Comparison of ENCODE assay signal across 40 cellular contexts in genomic region chr13:93368296-93368695, GRCh38.
"Had no signal": no experiment of that assay in that cellular context is flagged by ENCODE, and none has a peak within 500 bp of the region (broad histone marks: within the 10 kb centered on the region; RNA-seq: fewer than 3 reads in every experiment).

No MANE protein-coding gene starts in this region.

- H3K27ac Mint-ChIP-seq: activated naive CD4-positive, alpha-beta T cell treated with anti-CD3 and anti-CD28 coated beads for 36 hours; activated naive CD4-positive, alpha-beta T cell treated with anti-CD3 and anti-CD28 coated beads, Interleukin-2, amount 10 ng/mL, durations not matched to agents 7 days and 5 days; activated naive CD4-positive, alpha-beta T cell treated with anti-CD3 and anti-CD28 coated beads, Interleukin-2, amount 50 U/mL, for 24 hours; activated naive CD8-positive, alpha-beta T cell; activated naive CD8-positive, alpha-beta T cell treated with anti-CD3 and anti-CD28 coated beads for 36 hours; activated naive CD8-positive, alpha-beta T cell treated with anti-CD3 and anti-CD28 coated beads, Interleukin-2, amount 10 ng/mL, durations not matched to agents 7 days and 5 days; activated naive CD8-positive, alpha-beta T cell treated with anti-CD3 and anti-CD28 coated beads, Interleukin-2, amount 50 U/mL, for 24 hours; activated T-cell treated with anti-CD3 and anti-CD28 coated beads, Interleukin-2, amount 50 U/mL, for 24 hours; activated T-cell treated with anti-CD3 and anti-CD28 coated beads, Interleukin-2, amount 50 U/mL, for 72 hours; activated T-helper 1 cell treated with anti-CD3 and anti-CD28 coated beads, Interleukin-12 subunit alpha, Interleukin-12 subunit beta, Interleukin-2, Interleukin-4 antibody, amounts not matched to agents 30 ng/mL and 10 ng/mL and 1 ng/mL, durations not matched to agents 14 hours and 24 hours and 36 hours; activated T-helper 17 cell treated with anti-CD3 and anti-CD28 coated beads, Interleukin-2, amount 50 U/mL, for 72 hours; activated T-helper 2 cell treated with anti-CD3 and anti-CD28 coated beads, Interferon-gamma antibody, Interleukin-2, Interleukin-4, amounts not matched to agents 10 μg/mL and 5 μg/mL and 100 μg/mL, durations not matched to agents 14 hours and 24 hours and 36 hours; brain had no signal

- H3K36me3 ChIP-seq: adrenal gland, ascending aorta, brain microvascular endothelial cell, breast epithelium, cardiac muscle cell had no signal

- H3K4me3 Mint-ChIP-seq: activated naive CD4-positive, alpha-beta T cell treated with anti-CD3 and anti-CD28 coated beads for 36 hours; activated naive CD4-positive, alpha-beta T cell treated with anti-CD3 and anti-CD28 coated beads, Interleukin-2, amount 10 ng/mL, durations not matched to agents 7 days and 5 days; activated naive CD4-positive, alpha-beta T cell treated with anti-CD3 and anti-CD28 coated beads, Interleukin-2, amount 50 U/mL, for 24 hours; activated naive CD8-positive, alpha-beta T cell; activated naive CD8-positive, alpha-beta T cell treated with anti-CD3 and anti-CD28 coated beads for 36 hours; activated naive CD8-positive, alpha-beta T cell treated with anti-CD3 and anti-CD28 coated beads, Interleukin-2, amount 10 ng/mL, durations not matched to agents 7 days and 5 days; activated naive CD8-positive, alpha-beta T cell treated with anti-CD3 and anti-CD28 coated beads, Interleukin-2, amount 50 U/mL, for 24 hours; activated T-cell treated with anti-CD3 and anti-CD28 coated beads, Interleukin-2, amount 50 U/mL, for 24 hours; activated T-cell treated with anti-CD3 and anti-CD28 coated beads, Interleukin-2, amount 50 U/mL, for 4 hours; activated T-cell treated with anti-CD3 and anti-CD28 coated beads, Interleukin-2, amount 50 U/mL, for 72 hours; activated T-helper 1 cell treated with anti-CD3 and anti-CD28 coated beads, Interleukin-12 subunit alpha, Interleukin-12 subunit beta, Interleukin-2, Interleukin-4 antibody, amounts not matched to agents 30 ng/mL and 10 ng/mL and 1 ng/mL, durations not matched to agents 14 hours and 24 hours and 36 hours; activated T-helper 17 cell treated with anti-CD3 and anti-CD28 coated beads, Interleukin-2, amount 50 U/mL, for 72 hours; brain; central memory CD8-positive, alpha-beta T cell had no signal

- ATAC-seq: activated naive CD4-positive, alpha-beta T cell treated with anti-CD3 and anti-CD28 coated beads, Interleukin-2, amount 50 U/mL, for 72 hours; activated naive CD8-positive, alpha-beta T cell treated with anti-CD3 and anti-CD28 coated beads, Interleukin-2, amount 50 U/mL, for 24 hours; activated T-cell treated with anti-CD3 and anti-CD28 coated beads, Interleukin-2, amount 50 U/mL, for 4 hours; activated T-cell treated with anti-CD3 and anti-CD28 coated beads, Interleukin-2, amount 50 U/mL, for 72 hours; activated T-helper 17 cell treated with anti-CD3 and anti-CD28 coated beads, Interleukin-2, amount 50 U/mL, for 72 hours; body of pancreas had no signal

- H3K9me3 Mint-ChIP-seq: activated naive CD4-positive, alpha-beta T cell treated with anti-CD3 and anti-CD28 coated beads, Interleukin-2, amount 50 U/mL, for 24 hours; activated naive CD8-positive, alpha-beta T cell treated with anti-CD3 and anti-CD28 coated beads for 36 hours; activated T-helper 1 cell treated with anti-CD3 and anti-CD28 coated beads, Interleukin-12 subunit alpha, Interleukin-12 subunit beta, Interleukin-2, Interleukin-4 antibody, amounts not matched to agents 30 ng/mL and 10 ng/mL and 1 ng/mL, durations not matched to agents 14 hours and 24 hours and 36 hours; activated T-helper 2 cell treated with anti-CD3 and anti-CD28 coated beads, Interferon-gamma antibody, Interleukin-2, Interleukin-4, amounts not matched to agents 10 μg/mL and 5 μg/mL and 100 μg/mL, durations not matched to agents 14 hours and 24 hours and 36 hours had no signal

- H3K4me1 ChIP-seq: adrenal gland, ascending aorta, body of pancreas, breast epithelium had no signal

- H3K27ac ChIP-seq: adrenal gland, ascending aorta, body of pancreas, brain microvascular endothelial cell, breast epithelium, cardiac muscle cell had no signal

- DNase-seq: activated effector memory CD4-positive, alpha-beta T cell treated with anti-CD3 and anti-CD28 coated beads, Interleukin-2, amount 50 U/mL, for 16 hours; activated effector memory CD4-positive, alpha-beta T cell treated with Interleukin-2 at 50 U/mL for 16 hours; activated gamma-delta T cell; activated gamma-delta T cell treated with Interleukin-2 at 50 U/mL for 16 hours; activated naive CD4-positive, alpha-beta T cell; activated naive CD4-positive, alpha-beta T cell treated with anti-CD3 and anti-CD28 coated beads for 36 hours; activated naive CD4-positive, alpha-beta T cell treated with anti-CD3 and anti-CD28 coated beads, Interleukin-2, amount 10 ng/mL, durations not matched to agents 7 days and 5 days; activated naive CD4-positive, alpha-beta T cell treated with anti-CD3 and anti-CD28 coated beads, Interleukin-2, amount 50 U/mL, for 16 hours; activated naive CD4-positive, alpha-beta T cell treated with Interleukin-2 at 50 U/mL for 16 hours; activated naive CD8-positive, alpha-beta T cell treated with anti-CD3 and anti-CD28 coated beads for 36 hours; activated naive CD8-positive, alpha-beta T cell treated with anti-CD3 and anti-CD28 coated beads, Interleukin-2, amount 10 ng/mL, durations not matched to agents 7 days and 5 days; activated naive CD8-positive, alpha-beta T cell treated with anti-CD3 and anti-CD28 coated beads, Interleukin-2, amount 50 U/mL, for 24 hours; activated T-cell treated with anti-CD3 and anti-CD28 coated beads, Interleukin-2, amount 50 U/mL, for 1 hour; activated T-cell treated with anti-CD3 and anti-CD28 coated beads, Interleukin-2, amount 50 U/mL, for 24 hours; activated T-cell treated with anti-CD3 and anti-CD28 coated beads, Interleukin-2, amount 50 U/mL, for 4 hours; activated T-cell treated with anti-CD3 and anti-CD28 coated beads, Interleukin-2, amount 50 U/mL, for 48 hours; activated T-cell treated with anti-CD3 and anti-CD28 coated beads, Interleukin-2, amount 50 U/mL, for 72 hours; adrenal gland; amniotic stem cell; amygdala; anterior cingulate cortex; aorta; body of pancreas; brain microvascular endothelial cell; caudate nucleus; central memory CD4-positive, alpha-beta T cell; cerebellar nuclear complex had no signal

- H3K4me1 Mint-ChIP-seq: activated naive CD4-positive, alpha-beta T cell treated with anti-CD3 and anti-CD28 coated beads, Interleukin-2, amount 10 ng/mL, durations not matched to agents 7 days and 5 days; activated naive CD4-positive, alpha-beta T cell treated with anti-CD3 and anti-CD28 coated beads, Interleukin-2, amount 50 U/mL, for 24 hours; activated naive CD8-positive, alpha-beta T cell treated with anti-CD3 and anti-CD28 coated beads for 36 hours; activated naive CD8-positive, alpha-beta T cell treated with anti-CD3 and anti-CD28 coated beads, Interleukin-2, amount 10 ng/mL, durations not matched to agents 7 days and 5 days; activated naive CD8-positive, alpha-beta T cell treated with anti-CD3 and anti-CD28 coated beads, Interleukin-2, amount 50 U/mL, for 24 hours; activated T-helper 17 cell treated with anti-CD3 and anti-CD28 coated beads, Interleukin-2, amount 50 U/mL, for 72 hours; central memory CD8-positive, alpha-beta T cell had no signal

- H3K4me3 ChIP-seq: adrenal gland, ascending aorta, body of pancreas, breast epithelium, cardiac muscle cell had no signal

- H3K9me3 ChIP-seq: adrenal gland, ascending aorta, body of pancreas, breast epithelium had no signal

- H3K36me3 Mint-ChIP-seq: activated naive CD4-positive, alpha-beta T cell treated with anti-CD3 and anti-CD28 coated beads, Interleukin-2, amount 10 ng/mL, durations not matched to agents 7 days and 5 days; activated naive CD4-positive, alpha-beta T cell treated with anti-CD3 and anti-CD28 coated beads, Interleukin-2, amount 50 U/mL, for 24 hours; activated naive CD8-positive, alpha-beta T cell; activated naive CD8-positive, alpha-beta T cell treated with anti-CD3 and anti-CD28 coated beads for 36 hours; activated naive CD8-positive, alpha-beta T cell treated with anti-CD3 and anti-CD28 coated beads, Interleukin-2, amount 10 ng/mL, durations not matched to agents 7 days and 5 days; brain had no signal

- FAIRE-seq: astrocyte, bronchial epithelial cell had no signal

- H3K27me3 Mint-ChIP-seq: activated naive CD4-positive, alpha-beta T cell treated with anti-CD3 and anti-CD28 coated beads, Interleukin-2, amount 10 ng/mL, durations not matched to agents 7 days and 5 days; activated naive CD8-positive, alpha-beta T cell treated with anti-CD3 and anti-CD28 coated beads, Interleukin-2, amount 10 ng/mL, durations not matched to agents 7 days and 5 days; activated naive CD8-positive, alpha-beta T cell treated with anti-CD3 and anti-CD28 coated beads, Interleukin-2, amount 50 U/mL, for 24 hours; activated T-cell treated with anti-CD3 and anti-CD28 coated beads, Interleukin-2, amount 50 U/mL, for 24 hours; brain; central memory CD8-positive, alpha-beta T cell had no signal

- H3K27me3 ChIP-seq: adrenal gland, ascending aorta, body of pancreas, brain microvascular endothelial cell, breast epithelium, cardiac muscle cell had no signal
